ENCODE assay signal across 8 cellular contexts in the genomic region with DNA sequence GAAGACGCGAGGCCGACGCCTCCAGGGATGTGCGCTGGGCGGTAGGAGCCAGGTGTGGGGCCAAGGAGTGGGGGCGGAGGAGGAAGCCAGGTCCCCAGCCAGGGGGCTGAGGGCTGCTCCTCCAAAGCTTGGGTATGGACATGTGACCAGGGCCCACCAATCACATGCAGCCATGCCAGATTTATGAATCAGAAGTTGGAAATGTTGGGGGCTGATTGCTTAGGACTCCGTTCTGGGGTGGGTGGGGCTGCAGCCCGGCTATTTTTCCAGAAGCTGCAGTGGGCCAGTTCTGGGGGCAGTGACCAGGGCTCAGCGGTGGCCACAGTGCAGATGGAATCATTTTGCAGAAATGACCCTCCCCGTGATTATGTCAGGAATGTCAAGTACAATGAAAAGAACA.
A peak's percentile ranks its signal among the peaks of the same experiment; 100 is the strongest.
DNase-seq lines count a peak whose midpoint lies in the region; ATAC-seq, FAIRE-seq and TF ChIP-seq lines count a peak whose summit lies in the region.

No MANE protein-coding gene starts in this region.

- no peaks in the 10 kb centered on the region for H3K79me2 ChIP-seq in OCI-LY1 (ENCODE audit: insufficient read depth, low read length)

- no peaks in the 10 kb centered on the region for H3F3A ChIP-seq in OCI-LY1 (ENCODE audit: insufficient read depth, low read length)

- no peak for FAIRE-seq in GM12892 (lab: Jason Lieb, UNC)

- H3K4me3 ChIP-seq in OCI-LY1 (ENCODE audit: low read depth, low read length, poor library complexity, severe bottlenecking) (peak overlapping the region; percentile 3), gastrocnemius medialis (no peak overlapping the region)

- H3K27me3 ChIP-seq in OCI-LY1 (ENCODE audit: insufficient read depth, low read length) (no peaks in the 10 kb centered on the region), gastrocnemius medialis (no peaks in the 10 kb centered on the region)

- TF ChIP-seq CTCF in OCI-LY1 (IDR thresholded peaks at IDR 0.05; ENCODE audit: low read length): no peak
- TF ChIP-seq CTCF in gastrocnemius medialis (IDR thresholded peaks at IDR 0.05 in 4 of 5, conservative IDR thresholded peaks at IDR 0.05 in 1 of 5): no peak

- no peak overlapping the region for H2AFZ ChIP-seq in OCI-LY1 (ENCODE audit: low read length)

- no peaks in the 10 kb centered on the region for H4K20me1 ChIP-seq in OCI-LY1 (ENCODE audit: insufficient read depth, low read length)

- intact Hi-C loops in gastrocnemius medialis (cut with DNase I; ENCODE audit: low total_unique reads): no loop called here

- H3K27ac ChIP-seq in OCI-LY1 (ENCODE audit: low read depth, low read length, poor library complexity, severe bottlenecking) (no peak overlapping the region), gastrocnemius medialis (peak overlapping the region; percentile 82 to 96 (median 90))

- H3K36me3 ChIP-seq in OCI-LY1 (ENCODE audit: insufficient read depth, low read length) (no peaks in the 10 kb centered on the region), gastrocnemius medialis (no peaks in the 10 kb centered on the region)

- peak overlapping the region; percentile 36; the same call in 1 of the 2 replicates for H3K4me2 ChIP-seq in OCI-LY1 (ENCODE audit: low read length)

- TF ChIP-seq POLR2A in GM12892 (IDR thresholded peaks at IDR 0.05; ENCODE audit: low read depth, low read length) (no peak), gastrocnemius medialis (IDR thresholded peaks at IDR 0.05) (peak in 1 of 2 donors; percentile 15)

- H3K4me1 ChIP-seq in OCI-LY1 (ENCODE audit: insufficient read depth, low read length, severe bottlenecking) (peaks cover 22% of the 10 kb centered on the region), gastrocnemius medialis (peaks cover 37 to 41% of the 10 kb centered on the region in 2 donors)

- ATAC-seq in gastrocnemius medialis (peak in 1 of 2 donors; percentile 23), HG02840 (IDR thresholded peaks at IDR 0.05; ENCODE audit: low FRiP score, unreplicated experiment) (no peak), GM21825 (IDR thresholded peaks at IDR 0.05; ENCODE audit: unreplicated experiment) (no peak)

- no peaks in the 10 kb centered on the region for H3K9me2 ChIP-seq in OCI-LY1 (ENCODE audit: low read depth, low read length)

- peak; percentile 82 for DNase-seq in GM12892 (ENCODE audit: insufficient read length)
- DNase-seq in fibroblast of peridontal ligament (ENCODE audit: extremely low read depth): peak; percentile 97
- DNase-seq in gastrocnemius medialis: peak in 1 of 2 donors; percentile 68
- DNase-seq in NCI-H2107 treated with DMSO at 0.1 percent for 48 hours (lab: John Stamatoyannopoulos, UW; ENCODE audit: unreplicated experiment): no peak
- DNase-seq in RPMI8226: no peak

- H3K9me3 ChIP-seq in OCI-LY1 (ENCODE audit: low read length): no peaks in the 10 kb centered on the region
- no peaks in the 10 kb centered on the region for H3K9me3 ChIP-seq in gastrocnemius medialis

- no peak overlapping the region for H3K9ac ChIP-seq in OCI-LY1 (ENCODE audit: low read length)

- in situ Hi-C loops in gastrocnemius medialis (cut with MboI; ENCODE audit: low sequenced_read_pairs in 4 of 4): loop anchor here in 2 of 4 donors (10.0 to 25.0 kb wide), 3 partner anchors 92 to 176 kb away; a partner anchor contains a TSS

Comparison
In these comparisons a context has a peak if more than half of its experiments do, and no peak if none do; other contexts are left out.
1. DNase-seq: peak in GM12892 (single experiment) and fibroblast of peridontal ligament (single experiment); none in NCI-H2107 treated with DMSO at 0.1 percent for 48 hours (single experiment) and RPMI8226 (single experiment).